In the genomic region with DNA sequence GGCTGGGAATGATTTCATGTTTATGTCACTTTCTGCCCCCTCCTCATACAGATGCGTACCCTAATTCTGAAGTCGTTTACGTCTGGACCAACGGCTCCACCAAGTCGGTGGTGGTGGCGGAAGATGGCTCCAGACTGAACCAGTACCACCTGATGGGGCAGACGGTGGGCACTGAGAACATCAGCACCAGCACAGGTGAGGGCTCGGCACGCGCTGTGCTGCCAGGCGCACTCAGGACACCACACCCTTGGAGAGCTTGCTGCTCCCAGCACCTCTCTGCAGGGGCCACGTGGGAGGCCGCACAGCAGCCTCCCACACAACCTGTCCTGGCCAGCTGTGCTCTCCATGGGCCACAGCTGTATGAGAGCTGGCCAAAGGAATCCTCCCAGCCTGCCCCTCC, we compare ENCODE assay signal across 1 cellular context.
TF ChIP-seq lines count a peak whose summit lies in the region.

No MANE protein-coding gene starts in this region.

TF ChIP-seq in H1, 55 proteins besides CTCF, POLR2A, EP300 and RAD21 (continued from another document):
- TF ChIP-seq, protein P1, sequence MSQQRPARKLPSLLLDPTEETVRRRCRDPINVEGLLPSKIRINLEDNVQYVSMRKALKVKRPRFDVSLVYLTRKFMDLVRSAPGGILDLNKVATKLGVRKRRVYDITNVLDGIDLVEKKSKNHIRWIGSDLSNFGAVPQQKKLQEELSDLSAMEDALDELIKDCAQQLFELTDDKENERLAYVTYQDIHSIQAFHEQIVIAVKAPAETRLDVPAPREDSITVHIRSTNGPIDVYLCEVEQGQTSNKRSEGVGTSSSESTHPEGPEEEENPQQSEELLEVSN (IDR thresholded peaks at IDR 0.05), result no peak
